ENCODE assay signal across 2 cellular contexts in genomic region chr6:50992232-50992631, GRCh38.
TF ChIP-seq lines count a peak whose summit lies in the region.

No MANE protein-coding gene starts in this region.

TF ChIP-seq in GM23338, 12 proteins besides CTCF, POLR2A, EP300 and RAD21:
- TF ChIP-seq NANOG (IDR thresholded peaks at IDR 0.05; ENCODE audit: borderline replicate concordance), result no peak

TF ChIP-seq in GM12878, 131 proteins besides CTCF, POLR2A, EP300 and RAD21:
- no peak for TF ChIP-seq HSF1 (IDR thresholded peaks at IDR 0.05; ENCODE audit: low read depth, low read length)
- TF ChIP-seq ZNF24 (IDR thresholded peaks at IDR 0.05), result no peak
- TF ChIP-seq ZNF384 (IDR thresholded peaks at IDR 0.05; ENCODE audit: borderline replicate concordance, low read depth, low read length), result no peak
- no peak for TF ChIP-seq ZNF217 (IDR thresholded peaks at IDR 0.05)
- no peak for TF ChIP-seq SUZ12 (IDR thresholded peaks at IDR 0.05; ENCODE audit: unreplicated experiment)
- no peak for TF ChIP-seq WRNIP1 (IDR thresholded peaks at IDR 0.05; ENCODE audit: borderline replicate concordance, low read depth, low read length)
- TF ChIP-seq IKZF1 (conservative IDR thresholded peaks at IDR 0.05), result 0 out of 2 replicates have a peak, but pooled peaks have one; percentile 20
- TF ChIP-seq FOXK2 (IDR thresholded peaks at IDR 0.05), result no peak
